In genomic region chr4:139632739-139633138, GRCh38 we compare ENCODE assay signal across 7 cellular contexts. TPM values are rescaled to one million over a fixed set of nuclear protein-coding genes. Genes with fewer than 3 reads are reported as not detected.
DNase-seq lines count a peak whose midpoint lies in the region; ATAC-seq, FAIRE-seq and TF ChIP-seq lines count a peak whose summit lies in the region.
"Not testable (repeated sequence)": the region's sequence is repeated elsewhere in the genome, so short reads cannot be mapped to it uniquely, and the experiment has no call there.

No MANE protein-coding gene starts in this region.

- intact Hi-C loops in K562 (cut with micrococcal nuclease) = loop anchor here (1.0 kb wide), 1 partner anchor 29 kb away; no protein-coding TSS in a partner anchor
- intact Hi-C loops in left ventricle myocardium inferior (cut with micrococcal nuclease); right lobe of liver (cut with DNase I): not testable (repeated sequence)

- not testable (repeated sequence) for H3K79me2 ChIP-seq in GM23338 (replicated peaks; ENCODE audit: insufficient read depth); K562 (ENCODE audit: control insufficient read depth, insufficient read depth, low read length); neural progenitor cell (ENCODE audit: low read depth); smooth muscle cell (ENCODE audit: low read depth)

- BruUV-seq in K562 (replicated peaks; lab: Mats Ljungman, UMichigan) = not testable (repeated sequence)

- not testable (repeated sequence) for H3K9me3 ChIP-seq in K562 (replicated peaks; ENCODE audit: control insufficient read depth, insufficient read depth, low read depth, low read length); left ventricle myocardium inferior (replicated peaks); right lobe of liver; neural progenitor cell (ENCODE audit: low read depth); smooth muscle cell (replicated peaks; ENCODE audit: low read depth)

- not testable (repeated sequence) for ATAC-seq in GM23338, K562
- peak; percentile 39 for ATAC-seq in left lobe of liver
- ATAC-seq in right lobe of liver = peak; percentile 22 to 52 (median 50)

- WGBS in K562 (ENCODE audit: insufficient coverage, low coverage, missing lambda C conversion rate) = 2% methylated on average over 5 of the region's 5 CpGs
- 66% methylated on average over 5 of the region's 5 CpGs for WGBS in right lobe of liver (ENCODE audit: insufficient coverage, low coverage, low lambda C conversion rate, missing lambda C conversion rate)
- 83% methylated on average over 5 of the region's 5 CpGs for WGBS in smooth muscle cell (ENCODE audit: low lambda C conversion rate)

- not testable (repeated sequence) for H3K4me3 ChIP-seq in GM23338, K562, neural progenitor cell, smooth muscle cell
- H3K4me3 ChIP-seq in left ventricle myocardium inferior (peak overlapping the region; percentile 60), right lobe of liver (peak overlapping the region in 2 of 3 donors; percentile 26 to 31)

- in situ Hi-C loops in K562 (cut with MboI) = not testable (repeated sequence)

- CTCF ChIA-PET in K562 (lab: Yijun Ruan, JAX; ENCODE audit: low intra/inter-chr PET ratio) = not testable (repeated sequence)

- DNase-seq in GM23338 (ENCODE audit: low spot score); K562 (ENCODE audit: extremely low read depth in 1 of 4, low spot score in 3 of 4); left ventricle myocardium inferior; left lobe of liver (ENCODE audit: low spot score); right lobe of liver; neural progenitor cell (ENCODE audit: low spot score); smooth muscle cell (lab: John Stamatoyannopoulos, UW; ENCODE audit: unreplicated experiment): not testable (repeated sequence)

- H3K9me3 Mint-ChIP-seq in GM23338 = not testable (repeated sequence)
- H3K9me3 Mint-ChIP-seq in neural progenitor cell = peaks cover 21% of the 10 kb centered on the region

- H3K9ac ChIP-seq in K562 (ENCODE audit: insufficient read depth in 1 of 2, low read depth in 2 of 2, low read length in 2 of 2); neural progenitor cell; smooth muscle cell (ENCODE audit: low read depth): not testable (repeated sequence)

- not testable (repeated sequence) for TF ChIP-seq RAD21 in K562 (CRISPR knock-in tag; conservative IDR thresholded peaks at IDR 0.05 in 1 of 2, IDR thresholded peaks at IDR 0.05 in 1 of 2)

- not testable (repeated sequence) for TF ChIP-seq POLR2A in K562 (conservative IDR thresholded peaks at IDR 0.05); right lobe of liver (IDR thresholded peaks at IDR 0.05)

- not testable (repeated sequence) for TF ChIP-seq CTCF in GM23338 (conservative IDR thresholded peaks at IDR 0.05; ENCODE audit: low read depth in 2 of 2); K562 (IDR thresholded peaks at IDR 0.05 in 2 of 3, conservative IDR thresholded peaks at IDR 0.05 in 1 of 3; ENCODE audit: insufficient read depth in 2 of 3, low read depth in 1 of 3, low read length in 3 of 3); left ventricle myocardium inferior (IDR thresholded peaks at IDR 0.05; ENCODE audit: borderline replicate concordance); right lobe of liver (IDR thresholded peaks at IDR 0.05); neural progenitor cell (IDR thresholded peaks at IDR 0.05); smooth muscle cell (IDR thresholded peaks at IDR 0.05; ENCODE audit: borderline replicate concordance, insufficient read depth, poor library complexity, severe bottlenecking)

- H3K36me3 ChIP-seq in GM23338 (ENCODE audit: insufficient read depth); K562 (ENCODE audit: control insufficient read depth, insufficient read depth, low read length); left ventricle myocardium inferior; right lobe of liver; neural progenitor cell; smooth muscle cell (ENCODE audit: low read depth): not testable (repeated sequence)

- peaks cover 31% of the 10 kb centered on the region for H3K4me1 Mint-ChIP-seq in GM23338
- H3K4me1 Mint-ChIP-seq in neural progenitor cell = peaks cover 34% of the 10 kb centered on the region

- H3K9me2 ChIP-seq in GM23338 (ENCODE audit: insufficient read depth) = not testable (repeated sequence)

- not testable (repeated sequence) for H3K4me2 ChIP-seq in GM23338; K562 (ENCODE audit: insufficient read depth, low read length); neural progenitor cell; smooth muscle cell

- H3K4me3 Mint-ChIP-seq in GM23338, neural progenitor cell: not testable (repeated sequence)

- H3K27me3 Mint-ChIP-seq in GM23338 (ENCODE audit: insufficient read depth, low read depth, poor library complexity) = peaks cover 22% of the 10 kb centered on the region
- H3K27me3 Mint-ChIP-seq in neural progenitor cell (ENCODE audit: insufficient read depth, low read depth) = not testable (repeated sequence)

- not testable (repeated sequence) for H3K36me3 Mint-ChIP-seq in GM23338 (ENCODE audit: low read depth); neural progenitor cell

- not testable (repeated sequence) for H3K27ac Mint-ChIP-seq in GM23338, neural progenitor cell

- not testable (repeated sequence) for H4K20me1 ChIP-seq in GM23338 (replicated peaks; ENCODE audit: insufficient read depth); K562 (replicated peaks; ENCODE audit: control insufficient read depth, insufficient read depth, low read length); neural progenitor cell (ENCODE audit: low read depth); smooth muscle cell (ENCODE audit: low read depth)

- not testable (repeated sequence) for FAIRE-seq in K562 (lab: Jason Lieb, UNC)

- H3K9me1 ChIP-seq in K562 (ENCODE audit: control insufficient read depth, insufficient read depth, low read length) = not testable (repeated sequence)

- POLR2A ChIA-PET in K562 (lab: Yijun Ruan, JAX) = not testable (repeated sequence)

- H2AFZ ChIP-seq in GM23338 (peak overlapping the region; percentile 56; the same call in 1 of the 2 replicates), neural progenitor cell (replicated peaks) (peak overlapping the region; percentile 36), smooth muscle cell (ENCODE audit: low read depth) (peak overlapping the region; percentile 96)
- not testable (repeated sequence) for H2AFZ ChIP-seq in K562 (ENCODE audit: low read depth, low read length)

- not testable (repeated sequence) for H3K27ac ChIP-seq in GM23338 (ENCODE audit: low read depth); K562 (ENCODE audit: extremely low read depth, low read depth, low read length); neural progenitor cell; smooth muscle cell (ENCODE audit: low read depth)
- peak overlapping the region; percentile 63 for H3K27ac ChIP-seq in left ventricle myocardium inferior (replicated peaks)
- H3K27ac ChIP-seq in right lobe of liver = peak overlapping the region; percentile 47 to 80 (median 48)

- H3K4me1 ChIP-seq in GM23338 (ENCODE audit: insufficient read depth); K562 (replicated peaks in 1 of 2; ENCODE audit: control insufficient read depth in 2 of 2, insufficient read depth in 2 of 2, low read length in 2 of 2); left ventricle myocardium inferior; right lobe of liver: not testable (repeated sequence)
- H3K4me1 ChIP-seq in neural progenitor cell (peaks cover 35% of the 10 kb centered on the region), smooth muscle cell (ENCODE audit: low read depth) (peaks cover 11% of the 10 kb centered on the region)

- not testable (repeated sequence) for H3F3A ChIP-seq in GM23338 (replicated peaks; ENCODE audit: low read depth); smooth muscle cell (ENCODE audit: low read depth)
- H3F3A ChIP-seq in neural progenitor cell (ENCODE audit: low read depth) = peaks cover 25% of the 10 kb centered on the region

- H3K27me3 ChIP-seq in GM23338 (ENCODE audit: insufficient read depth) = peaks cover 28% of the 10 kb centered on the region
- H3K27me3 ChIP-seq in K562 (ENCODE audit: control insufficient read depth in 2 of 2, insufficient read depth in 2 of 2, low read length in 2 of 2) = peaks cover 14 to 21% of the 10 kb centered on the region in 2 experiments
- not testable (repeated sequence) for H3K27me3 ChIP-seq in left ventricle myocardium inferior (ENCODE audit: low read depth); right lobe of liver; smooth muscle cell (ENCODE audit: low read depth)
- H3K27me3 ChIP-seq in neural progenitor cell = peaks cover 18% of the 10 kb centered on the region

- TF ChIP-seq EP300 in K562 (IDR thresholded peaks at IDR 0.05; ENCODE audit: low read length) = not testable (repeated sequence)

RNA-seq across cellular contexts. Expression of gene MGST2, which starts 32.9 kb away (rescaled TPM):
- total RNA-seq in GM23338 (2014; rRNA removed; shearing (Covaris generic)) = 4.6 and 8.3 TPM in 2 replicates
- 19.1 and 19.5 TPM in 2 replicates for polyA plus RNA-seq in GM23338 (2016; fragmentation: Nextera tagmentation; extraction: Ambion mirVana)
- total RNA-seq in K562 (2011; cell fraction: chromatin; rRNA removed; ENCODE audit: low replicate concordance) = 32.7 and 49.5 TPM in 2 replicates
- total RNA-seq in K562 (2011; cell fraction: nucleolus; rRNA removed) = 34.0 and 43.0 TPM in 2 replicates
- total RNA-seq in K562 (2011; cell fraction: nucleoplasm; rRNA removed) = 49.1 and 50.4 TPM in 2 replicates
- 38.7 and 49.1 TPM in 2 replicates for total RNA-seq in K562 (2014; rRNA removed)
- total RNA-seq in K562 (2014; rRNA removed; fragmentation: Illumina TruSeq; extraction: Trizol) = 82.0 and 94.3 TPM in 2 replicates
- total RNA-seq in K562 (2015; rRNA removed; fragmentation: Illumina TruSeq; extraction: Trizol) = 84.7 and 92.7 TPM in 2 replicates
- total RNA-seq in K562 (2021) = 55.0 and 61.0 TPM in 2 replicates
- polyA plus RNA-seq in K562 (2011; rRNA removed) = 59.5 and 74.6 TPM in 2 replicates
- 37.7 and 87.4 TPM in 2 replicates for polyA plus RNA-seq in K562 (2011; cell fraction: cytosol; rRNA removed)
- polyA plus RNA-seq in K562 (2011; cell fraction: nucleus; rRNA removed) = 13.9 and 28.1 TPM in 2 replicates
- polyA plus RNA-seq in K562 (2012) = 62.4 and 77.5 TPM in 2 replicates
- polyA plus RNA-seq in K562 (2014; fragmentation: Illumina TruSeq; extraction: Trizol) = 80.0 and 84.6 TPM in 2 replicates
- polyA plus RNA-seq in K562 (2014; fragmentation: Nextera tagmentation; extraction: Ambion mirVana) = 100 to 1,000 TPM; 108 to 115 TPM
- polyA plus RNA-seq in K562 (2014; rRNA removed) = 96.7 and 112 TPM in 2 replicates
- polyA minus RNA-seq in K562 (2011; rRNA and poly(A)+ RNA removed) = 23.9 and 27.1 TPM in 2 replicates
- 14.1 and 16.5 TPM in 2 replicates for polyA minus RNA-seq in K562 (2011; cell fraction: cytosol; rRNA and poly(A)+ RNA removed)
- polyA minus RNA-seq in K562 (2011; cell fraction: nucleus; rRNA and poly(A)+ RNA removed) = 11.4 and 23.4 TPM in 2 replicates
- 134 TPM for total RNA-seq in left ventricle myocardium inferior
- total RNA-seq in left lobe of liver = 108 TPM
- total RNA-seq in right lobe of liver = 100 to 1,000 TPM; 105 to 125 (median 114) TPM
- total RNA-seq in neural progenitor cell (ENCODE audit: low replicate concordance) = 4.4 and 7.1 TPM in 2 replicates
- total RNA-seq in smooth muscle cell = 40.2 and 51.1 TPM in 2 replicates
- 27.8 and 34.0 TPM in 2 replicates for polyA plus RNA-seq in smooth muscle cell
